ENCODE assay signal across 8 cellular contexts in genomic region chr17:40124279-40125141, GRCh38. TPM values are rescaled to one million over a fixed set of nuclear protein-coding genes. Genes with fewer than 3 reads are reported as not detected.
DNase-seq lines count a peak whose midpoint lies in the region; ATAC-seq, FAIRE-seq and TF ChIP-seq lines count a peak whose summit lies in the region.

No MANE protein-coding gene starts in this region.

- H3K4me1 Mint-ChIP-seq in HFFc6 (ENCODE audit: low read depth), result peaks cover 36% of the 10 kb centered on the region
- H3K4me1 Mint-ChIP-seq in activated CD4-positive, alpha-beta memory T cell treated with anti-CD3 and anti-CD28 coated beads for 36 hours (ENCODE audit: low read depth), result peaks cover 23% of the 10 kb centered on the region

- ATAC-seq in GM18498 (IDR thresholded peaks at IDR 0.05; ENCODE audit: unreplicated experiment), result no peak

- H3K9me3 Mint-ChIP-seq in HFFc6, result no peaks in the 10 kb centered on the region
- H3K9me3 Mint-ChIP-seq in activated CD4-positive, alpha-beta memory T cell treated with anti-CD3 and anti-CD28 coated beads for 36 hours, result no peaks in the 10 kb centered on the region

- H3K4me3 ChIP-seq in AG04450 (ENCODE audit: low read depth, low read length) (peak overlapping the region; percentile 97), cardiac muscle cell (peak overlapping the region; percentile 99), rectal smooth muscle tissue (ENCODE audit: low read length) (peak overlapping the region; percentile 92)

- FAIRE-seq in H54 (lab: Jason Lieb, UNC), result no peak

- intact Hi-C loops in activated CD4-positive, alpha-beta memory T cell treated with anti-CD3 and anti-CD28 coated beads for 36 hours (cut with micrococcal nuclease), result no loop called here

- H3K27me3 Mint-ChIP-seq in HFFc6 (ENCODE audit: insufficient read depth), result no peaks in the 10 kb centered on the region; the same call in 1 of the 2 replicates
- H3K27me3 Mint-ChIP-seq in activated CD4-positive, alpha-beta memory T cell treated with anti-CD3 and anti-CD28 coated beads for 36 hours, result no peaks in the 10 kb centered on the region

- peak overlapping the region; percentile 41 for H3K27ac Mint-ChIP-seq in HFFc6
- peak overlapping the region; percentile 69 for H3K27ac Mint-ChIP-seq in activated CD4-positive, alpha-beta memory T cell treated with anti-CD3 and anti-CD28 coated beads for 36 hours

- TF ChIP-seq POLR2A in H54 (IDR thresholded peaks at IDR 0.05; ENCODE audit: low read depth, low read length), result no peak

- POLR2A ChIA-PET in AG04450 (lab: Yijun Ruan, JAX), result interaction anchor here (0.7 to 5.4 kb wide), 5 partner anchors 12 to 89 kb away, joined by 3 to 66 read pairs (median 5); partner anchors contain the start of genes CASC3 and NR1D1
- POLR2A ChIA-PET in activated CD4-positive, alpha-beta memory T cell treated with anti-CD3 and anti-CD28 coated beads for 36 hours (lab: Charles Lee), result interaction anchor here (0.6 to 2.8 kb wide), 7 partner anchors 10 to 52 kb away, joined by 4 to 23 read pairs (median 6); partner anchors contain the start of genes CASC3, NR1D1 and RAPGEFL1

- H3K9me3 ChIP-seq in AG04450 (ENCODE audit: control insufficient read depth, insufficient read depth, low read length) (no peaks in the 10 kb centered on the region), cardiac muscle cell (ENCODE audit: low read depth) (no peaks in the 10 kb centered on the region)

- no peak for TF ChIP-seq CTCF in AG04450 (IDR thresholded peaks at IDR 0.05; ENCODE audit: low read depth, low read length)
- no peak for TF ChIP-seq CTCF in HFFc6 (IDR thresholded peaks at IDR 0.05)
- TF ChIP-seq CTCF in cardiac muscle cell (IDR thresholded peaks at IDR 0.05; ENCODE audit: low read depth, low read length), result no peak

- H3K36me3 Mint-ChIP-seq in HFFc6 (ENCODE audit: low read depth), result peaks cover 38% of the 10 kb centered on the region
- peaks cover 30% of the 10 kb centered on the region for H3K36me3 Mint-ChIP-seq in activated CD4-positive, alpha-beta memory T cell treated with anti-CD3 and anti-CD28 coated beads for 36 hours

- H3K4me1 ChIP-seq in cardiac muscle cell (ENCODE audit: low read depth), result peaks cover 9% of the 10 kb centered on the region
- peaks cover 9% of the 10 kb centered on the region for H3K4me1 ChIP-seq in rectal smooth muscle tissue (ENCODE audit: control insufficient read depth, insufficient read depth, low read length)

- DNase-seq in AG04450 (ENCODE audit: low read depth, low spot score) (no peak), HFFc6 (no peak), cardiac muscle cell (ENCODE audit: low read depth in 1 of 2, low spot score in 1 of 2) (peak; percentile 35 to 53), HuH-7 (ENCODE audit: low spot score) (no peak), H54 (ENCODE audit: insufficient read length, low spot score) (no peak)
- no peak for DNase-seq in activated CD4-positive, alpha-beta memory T cell treated with anti-CD3 and anti-CD28 coated beads for 36 hours

- CTCF ChIA-PET in AG04450 (lab: Charles Lee), result interaction anchor here (0.6 to 8.1 kb wide), 10 partner anchors 8 to 193 kb away, joined by 3 to 83 read pairs (median 7); partner anchors contain the start of genes CASC3 and WIPF2
- CTCF ChIA-PET in activated CD4-positive, alpha-beta memory T cell treated with anti-CD3 and anti-CD28 coated beads for 36 hours (lab: Charles Lee), result interaction anchor here (0.7 to 5.0 kb wide), 9 partner anchors 11 to 70 kb away, joined by 3 to 74 read pairs (median 5); partner anchors contain the start of genes CASC3 and MED24

- no peak overlapping the region for H3K9ac ChIP-seq in rectal smooth muscle tissue (ENCODE audit: low read length)

- peak overlapping the region; percentile 88 for H3K4me3 Mint-ChIP-seq in HFFc6
- peak overlapping the region; percentile 97 for H3K4me3 Mint-ChIP-seq in activated CD4-positive, alpha-beta memory T cell treated with anti-CD3 and anti-CD28 coated beads for 36 hours

- peaks cover 26% of the 10 kb centered on the region for H3K36me3 ChIP-seq in cardiac muscle cell
- peaks cover 14% of the 10 kb centered on the region for H3K36me3 ChIP-seq in rectal smooth muscle tissue (ENCODE audit: control insufficient read depth, insufficient read depth, low read length)

- H3K27ac ChIP-seq in AG04450 (ENCODE audit: low read depth, low read length) (peak overlapping the region; percentile 31), cardiac muscle cell (peak overlapping the region; percentile 94), rectal smooth muscle tissue (ENCODE audit: low read depth, low read length) (peak overlapping the region; percentile 60)

- H3K27me3 ChIP-seq in AG04450 (ENCODE audit: control insufficient read depth, insufficient read depth, low read length) (no peaks in the 10 kb centered on the region), cardiac muscle cell (no peaks in the 10 kb centered on the region), rectal smooth muscle tissue (ENCODE audit: control insufficient read depth, insufficient read depth, low read length) (no peaks in the 10 kb centered on the region)

RNA-seq across cellular contexts. Expression of gene MSL1, which starts 2.7 kb away (rescaled TPM):
- 69.8 and 92.2 TPM in 2 replicates for polyA plus RNA-seq in AG04450 (2011; rRNA removed)
- 37.4 and 53.7 TPM in 2 replicates for polyA minus RNA-seq in AG04450 (2011; rRNA and poly(A)+ RNA removed)
- total RNA-seq in HFFc6 (2021; fragmentation: NEBNext Ultra II Directional; extraction: Animal tissue kit (Norgen Biotek cat#: 25700)), result 10 to 100 TPM; 61.2 to 67.8 (median 65.5) TPM
- 10 to 100 TPM; 77.9 to 80.6 TPM for total RNA-seq in activated CD4-positive, alpha-beta memory T cell treated with anti-CD3 and anti-CD28 coated beads for 36 hours
- 96.8 and 104 TPM in 2 replicates for total RNA-seq in cardiac muscle cell
- polyA plus RNA-seq in cardiac muscle cell, result 27.3 and 33.2 TPM in 2 replicates

RNA-seq across cellular contexts. Expression of gene CASC3, which starts 15.8 kb away (rescaled TPM):
- polyA plus RNA-seq in AG04450 (2011; rRNA removed) (40.1 and 46.9 TPM in 2 replicates), cardiac muscle cell (54.6 and 95.1 TPM in 2 replicates)
- 28.2 and 30.8 TPM in 2 replicates for polyA minus RNA-seq in AG04450 (2011; rRNA and poly(A)+ RNA removed)
- total RNA-seq in HFFc6 (2021; fragmentation: NEBNext Ultra II Directional; extraction: Animal tissue kit (Norgen Biotek cat#: 25700)), result 10 to 100 TPM; 49.5 to 67.7 (median 62.0) TPM
- total RNA-seq in activated CD4-positive, alpha-beta memory T cell treated with anti-CD3 and anti-CD28 coated beads for 36 hours, result 100 to 1,000 TPM in 1 of 2 experiments, 10 to 100 TPM in 1; 96.1 to 102 TPM
- 32.5 and 49.9 TPM in 2 replicates for total RNA-seq in cardiac muscle cell

RNA-seq across cellular contexts. Expression of gene NR1D1, which starts 24.1 kb away (rescaled TPM):
- 0.62 and 1.0 TPM in 2 replicates for polyA plus RNA-seq in AG04450 (2011; rRNA removed)
- polyA minus RNA-seq in AG04450 (2011; rRNA and poly(A)+ RNA removed), result 2.0 and 3.1 TPM in 2 replicates
- 10 to 100 TPM; 11.2 to 15.8 (median 15.1) TPM for total RNA-seq in HFFc6 (2021; fragmentation: NEBNext Ultra II Directional; extraction: Animal tissue kit (Norgen Biotek cat#: 25700))
- total RNA-seq in activated CD4-positive, alpha-beta memory T cell treated with anti-CD3 and anti-CD28 coated beads for 36 hours, result 1 to 10 TPM; 6.7 to 7.3 TPM
- total RNA-seq in cardiac muscle cell, result 1.2 and 3.7 TPM in 2 replicates
- polyA plus RNA-seq in cardiac muscle cell, result 1.7 and 4.2 TPM in 2 replicates

RNA-seq across cellular contexts. Expression of gene RAPGEFL1, which starts 52.8 kb away (rescaled TPM):
- polyA plus RNA-seq in AG04450 (2011; rRNA removed) (2.9 and 3.0 TPM in 2 replicates), cardiac muscle cell (10.1 and 10.6 TPM in 2 replicates)
- 4.2 and 4.3 TPM in 2 replicates for polyA minus RNA-seq in AG04450 (2011; rRNA and poly(A)+ RNA removed)
- total RNA-seq in HFFc6 (2021; fragmentation: NEBNext Ultra II Directional; extraction: Animal tissue kit (Norgen Biotek cat#: 25700)), result 1 to 10 TPM; 1.5 to 2.2 (median 1.8) TPM
- total RNA-seq in activated CD4-positive, alpha-beta memory T cell treated with anti-CD3 and anti-CD28 coated beads for 36 hours, result 1 to 10 TPM; 4.9 to 6.1 TPM
- total RNA-seq in cardiac muscle cell, result 7.1 and 12.2 TPM in 2 replicates

Comparison
In these comparisons a context has a peak if more than half of its experiments do, and no peak if none do; other contexts are left out.
1. DNase-seq: peak in cardiac muscle cell (2 of 2); none in AG04450 (single experiment), HFFc6 (single experiment), activated CD4-positive, alpha-beta memory T cell treated with anti-CD3 and anti-CD28 coated beads for 36 hours (single experiment), HuH-7 (single experiment) and H54 (single experiment).
2. H3K27ac ChIP-seq: peak in every context shown above with its lines; median percentile 94 in cardiac muscle cell; 60 in rectal smooth muscle tissue; 31 in AG04450.
3. Peak in every context shown above with its lines, with median percentiles within 50 percentile points of each other: H3K4me3 ChIP-seq.